ENCODE assay signal across 11 cellular contexts in the genomic region with DNA sequence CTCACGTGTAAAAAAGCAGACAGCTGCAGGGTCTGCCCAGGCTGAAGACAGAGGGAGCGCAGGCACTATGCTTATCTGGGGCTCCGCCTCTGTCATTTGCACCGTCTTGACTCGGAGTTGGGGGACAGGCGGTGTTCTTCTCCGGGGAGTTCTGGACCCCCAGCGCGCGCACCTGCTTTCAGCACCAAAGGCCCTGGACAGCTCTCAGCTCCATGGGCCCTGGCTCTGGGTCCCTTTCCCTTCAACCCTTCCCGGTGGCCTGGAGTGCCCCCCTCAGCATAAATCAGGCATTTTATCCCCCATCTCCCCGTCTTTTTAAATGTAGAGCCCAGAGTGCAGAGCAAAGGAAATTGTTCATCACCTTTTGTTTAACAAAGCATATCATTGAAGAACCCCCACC. TPM values are rescaled to one million over a fixed set of nuclear protein-coding genes. Genes with fewer than 3 reads are reported as not detected.
DNase-seq lines count a peak whose midpoint lies in the region; ATAC-seq, FAIRE-seq and TF ChIP-seq lines count a peak whose summit lies in the region.
"Had no signal": no experiment of that assay in that cellular context is flagged by ENCODE, and none has a peak within 500 bp of the region (broad histone marks: within the 10 kb centered on the region; RNA-seq: fewer than 3 reads in every experiment).

No MANE protein-coding gene starts in this region.

- TF ChIP-seq CTCF in A673 (conservative IDR thresholded peaks at IDR 0.05; ENCODE audit: low read depth, low read length) (peak; percentile 39; the same call in 1 of the 2 replicates), mucosa of descending colon (IDR thresholded peaks at IDR 0.05) (no peak)

- no peaks in the 10 kb centered on the region for H3K4me1 ChIP-seq in A673 (ENCODE audit: insufficient read depth, low read length, poor library complexity, severe bottlenecking)
- peaks cover 2% of the 10 kb centered on the region for H3K4me1 ChIP-seq in mucosa of descending colon (ENCODE audit: low read depth)

- DNase-seq in A673 (ENCODE audit: low spot score) (peak; percentile 41), GM03348 (ENCODE audit: low spot score) (peak; percentile 15), NCI-H69 (lab: John Stamatoyannopoulos, UW) (peak; percentile 82), left ventricle myocardium superior (peak; percentile 41), hepatic stellate cell (ENCODE audit: low spot score) (no peak), frontal cortex (ENCODE audit: low spot score in 2 of 2) (no peak), mucosa of descending colon (no peak)

- no peak overlapping the region for H3K4me3 ChIP-seq in A673 (ENCODE audit: low read depth, low read length, poor library complexity, severe bottlenecking)
- H3K4me3 ChIP-seq in mucosa of descending colon, result no peak overlapping the region

- no peak for FAIRE-seq in frontal cortex (lab: Jason Lieb, UNC)
- FAIRE-seq: bronchial epithelial cell had no signal

- ATAC-seq in left ventricle myocardium superior (peak; percentile 29), GM19351 (IDR thresholded peaks at IDR 0.05; ENCODE audit: unreplicated experiment) (no peak), mucosa of descending colon (no peak)

- POLR2A ChIA-PET in A673 (lab: Charles Lee; ENCODE audit: low non-redundant PET), result no interaction called here

- no peaks in the 10 kb centered on the region for H3K36me3 ChIP-seq in A673 (ENCODE audit: insufficient read depth, low read length, poor library complexity, severe bottlenecking)
- H3K36me3 ChIP-seq in mucosa of descending colon (ENCODE audit: low read depth), result no peaks in the 10 kb centered on the region

- intact Hi-C loops in A673 (cut with micrococcal nuclease; ENCODE audit: unreplicated experiment) (loop anchor here (5.0 to 10.0 kb wide), 2 partner anchors 162 to 316 kb away; no protein-coding TSS in a partner anchor), left ventricle myocardium superior (cut with micrococcal nuclease) (no loop called here), mucosa of descending colon (cut with DNase I, micrococcal nuclease) (no loop called here)

- H3K27ac ChIP-seq in A673 (ENCODE audit: low read depth, low read length, poor library complexity, severe bottlenecking), result no peak overlapping the region

- H3K9me3 ChIP-seq in A673 (ENCODE audit: low read depth, low read length, poor library complexity, severe bottlenecking), result no peaks in the 10 kb centered on the region
- no peaks in the 10 kb centered on the region for H3K9me3 ChIP-seq in mucosa of descending colon

- no TSS peak for BruUV-seq in A673 (replicated peaks; lab: Mats Ljungman, UMichigan)

- peaks cover 60% of the 10 kb centered on the region for H3K27me3 ChIP-seq in A673 (replicated peaks; ENCODE audit: insufficient read depth, low read depth, low read length, poor library complexity)

- CTCF ChIA-PET in A673 (lab: Charles Lee), result interaction anchor here (1.1 kb wide), 1 partner anchor 34 kb away, joined by 3 read pairs; no protein-coding TSS in a partner anchor

RNA-seq across cellular contexts. Expression of a gene that starts 1.5 kb away (rescaled TPM):
- total RNA-seq in A673 (2021), result 6.3 and 8.9 TPM in 2 replicates
- total RNA-seq in left ventricle myocardium superior, result 0.37 TPM
- 51.8 TPM for total RNA-seq in frontal cortex
- 1 to 10 TPM in 1 of 3 donors, under 1 TPM in 1, not detected in 1; 0.09 to 2.0 TPM for total RNA-seq in mucosa of descending colon
- total RNA-seq: activated CD8-positive, alpha-beta memory T cell treated with anti-CD3 and anti-CD28 coated beads for 36 hours; bronchial epithelial cell; glomerular endothelial cell had no signal

Comparison
In these comparisons a context has a peak if more than half of its experiments do, and no peak if none do; other contexts are left out.
1. DNase-seq: peak in A673 (single experiment), GM03348 (single experiment), NCI-H69 (single experiment) and left ventricle myocardium superior (single experiment); none in hepatic stellate cell (single experiment), frontal cortex (0 of 2) and mucosa of descending colon (0 of 3).